32 cellular contexts compared by ENCODE assay signal in the genomic region with DNA sequence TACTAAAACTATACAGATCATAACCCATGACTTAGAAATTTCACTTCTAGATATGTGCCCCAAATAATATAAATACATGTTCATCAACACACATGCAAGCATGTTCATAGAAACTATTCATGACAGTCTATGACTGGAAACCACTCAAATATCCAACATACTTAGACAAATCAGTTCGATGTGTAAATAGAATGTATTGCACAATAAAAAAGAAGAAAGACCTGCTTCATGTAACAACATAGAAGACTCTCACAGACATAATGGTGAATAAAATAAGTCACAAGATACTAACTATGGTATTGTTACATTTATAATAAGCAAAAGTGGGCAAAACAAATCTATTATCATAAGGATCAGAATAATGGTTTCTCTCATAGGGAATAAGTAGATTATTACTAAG.
"Had no signal": no experiment of that assay in that cellular context is flagged by ENCODE, and none has a peak within 500 bp of the region (broad histone marks: within the 10 kb centered on the region; RNA-seq: fewer than 3 reads in every experiment).

No MANE protein-coding gene starts in this region.

- H3K27ac ChIP-seq: adrenal gland, body of pancreas, brain microvascular endothelial cell, cardiac muscle cell, VCaP had no signal

- H3K36me3 ChIP-seq: adrenal gland, brain microvascular endothelial cell, cardiac muscle cell had no signal

- ATAC-seq: activated CD8-positive, alpha-beta T cell treated with anti-CD3 and anti-CD28 coated beads for 36 hours; activated naive CD8-positive, alpha-beta T cell treated with anti-CD3 and anti-CD28 coated beads, Interleukin-2, amount 50 U/mL, for 24 hours; body of pancreas had no signal

- H3K27me3 ChIP-seq: adrenal gland, body of pancreas, brain microvascular endothelial cell, cardiac muscle cell had no signal

- DNase-seq: activated B cell treated with CpG ODN at 0.5 μM for 24 hours; activated CD4-positive, alpha-beta memory T cell treated with anti-CD3 and anti-CD28 coated beads for 36 hours; activated CD4-positive, alpha-beta T cell treated with anti-CD3 and anti-CD28 coated beads for 4 hours; activated CD4-positive, alpha-beta T cell treated with anti-CD3 and anti-CD28 coated beads, Interleukin-2, amount 10 ng/mL, durations not matched to agents 24 days and 14 days; activated CD4-positive, alpha-beta T cell treated with anti-CD3 and anti-CD28 coated beads, Interleukin-2, amount 50 U/mL, for 1 hour; activated CD4-positive, alpha-beta T cell treated with anti-CD3 and anti-CD28 coated beads, Interleukin-2, amount 50 U/mL, for 4 hours; activated CD4-positive, CD25-positive, alpha-beta regulatory T cell treated with anti-CD3 and anti-CD28 coated beads, Interleukin-2, amount 50 U/mL, for 72 hours; activated CD8-positive, alpha-beta memory T cell treated with anti-CD3 and anti-CD28 coated beads, Interleukin-2, amount 50 U/mL, for 48 hours; activated CD8-positive, alpha-beta T cell treated with anti-CD3 and anti-CD28 coated beads for 36 hours; activated effector memory CD4-positive, alpha-beta T cell treated with Interleukin-2 at 50 U/mL for 16 hours; activated gamma-delta T cell; activated naive CD4-positive, alpha-beta T cell treated with anti-CD3 and anti-CD28 coated beads, Interleukin-2, amount 10 ng/mL, durations not matched to agents 7 days and 5 days; activated naive CD4-positive, alpha-beta T cell treated with Interleukin-2 at 50 U/mL for 16 hours; activated naive CD8-positive, alpha-beta T cell treated with anti-CD3 and anti-CD28 coated beads, Interleukin-2, amount 10 ng/mL, durations not matched to agents 7 days and 5 days; activated naive CD8-positive, alpha-beta T cell treated with anti-CD3 and anti-CD28 coated beads, Interleukin-2, amount 50 U/mL, for 24 hours; activated T-cell treated with anti-CD3 and anti-CD28 coated beads, Interleukin-2, amount 50 U/mL, for 24 hours; activated T-cell treated with anti-CD3 and anti-CD28 coated beads, Interleukin-2, amount 50 U/mL, for 48 hours; adrenal gland; amniotic stem cell; aorta; body of pancreas; brain microvascular endothelial cell; caudate nucleus; cerebellar nuclear complex; T-helper 1 cell; T-helper 2 cell; T-helper 9 cell had no signal

- H3K4me3 ChIP-seq: adrenal gland, body of pancreas, cardiac muscle cell had no signal

- FAIRE-seq: astrocyte, bronchial epithelial cell, TTC549 had no signal

- H3K4me1 ChIP-seq: adrenal gland, body of pancreas had no signal
